1 cellular context compared by ENCODE assay signal in the genomic region with DNA sequence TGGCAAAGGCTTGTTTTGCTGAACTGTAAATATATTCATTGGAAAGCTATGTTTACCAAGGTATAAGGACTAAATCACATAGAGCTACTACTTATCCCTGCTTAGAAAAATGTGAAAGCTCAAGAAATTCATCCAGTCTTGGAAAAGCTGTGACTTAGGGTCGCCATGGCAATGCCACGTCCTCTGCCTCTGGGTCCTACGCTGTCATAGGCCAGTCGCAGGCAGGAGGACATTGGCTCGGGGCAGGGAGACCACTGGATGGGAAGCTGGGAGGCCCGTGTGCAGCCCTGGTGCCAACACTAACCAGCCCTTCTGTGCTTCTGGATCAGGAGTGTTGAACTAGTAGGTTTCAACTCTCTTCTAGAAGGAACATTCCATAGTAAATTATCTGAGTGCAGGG.
TF ChIP-seq lines count a peak whose summit lies in the region.

No MANE protein-coding gene starts in this region.

TF ChIP-seq in HepG2, 621 proteins besides CTCF, POLR2A, EP300 and RAD21 (continued from another document):
- TF ChIP-seq PAXIP1 (CRISPR knock-in tag; conservative IDR thresholded peaks at IDR 0.05) (no peak), ZSCAN31 (CRISPR knock-in tag; IDR thresholded peaks at IDR 0.05; ENCODE audit: low read depth) (no peak), ZSCAN21 (CRISPR knock-in tag; IDR thresholded peaks at IDR 0.05; ENCODE audit: borderline replicate concordance) (no peak), ASH2L (IDR thresholded peaks at IDR 0.05; ENCODE audit: insufficient read length, low read depth, low read length) (no peak), ZNF292 (CRISPR knock-in tag; IDR thresholded peaks at IDR 0.05; ENCODE audit: borderline replicate concordance, low read depth) (no peak), POLR2AphosphoS5 (IDR thresholded peaks at IDR 0.05; ENCODE audit: low read depth, low read length) (no peak), ZNF878 (CRISPR knock-in tag; IDR thresholded peaks at IDR 0.05) (no peak), ZNF20 (CRISPR knock-in tag; IDR thresholded peaks at IDR 0.05) (no peak), ZNF318 (CRISPR knock-in tag; IDR thresholded peaks at IDR 0.05) (no peak)
- TF ChIP-seq, protein P1, sequence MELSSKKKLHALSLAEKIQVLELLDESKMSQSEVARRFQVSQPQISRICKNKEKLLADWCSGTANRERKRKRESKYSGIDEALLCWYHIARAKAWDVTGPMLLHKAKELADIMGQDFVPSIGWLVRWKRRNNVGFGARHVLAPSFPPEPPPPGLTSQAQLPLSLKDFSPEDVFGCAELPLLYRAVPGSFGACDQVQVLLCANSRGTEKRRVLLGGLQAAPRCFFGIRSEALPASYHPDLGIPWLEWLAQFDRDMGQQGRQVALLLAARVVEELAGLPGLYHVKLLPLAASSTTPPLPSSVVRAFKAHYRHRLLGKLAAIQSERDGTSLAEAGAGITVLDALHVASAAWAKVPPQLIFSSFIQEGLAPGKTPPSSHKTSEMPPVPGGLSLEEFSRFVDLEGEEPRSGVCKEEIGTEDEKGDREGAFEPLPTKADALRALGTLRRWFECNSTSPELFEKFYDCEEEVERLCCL (CRISPR knock-in tag; IDR thresholded peaks at IDR 0.05; ENCODE audit: borderline replicate concordance), result no peak
